ENCODE assay signal across 8 cellular contexts in the genomic region with DNA sequence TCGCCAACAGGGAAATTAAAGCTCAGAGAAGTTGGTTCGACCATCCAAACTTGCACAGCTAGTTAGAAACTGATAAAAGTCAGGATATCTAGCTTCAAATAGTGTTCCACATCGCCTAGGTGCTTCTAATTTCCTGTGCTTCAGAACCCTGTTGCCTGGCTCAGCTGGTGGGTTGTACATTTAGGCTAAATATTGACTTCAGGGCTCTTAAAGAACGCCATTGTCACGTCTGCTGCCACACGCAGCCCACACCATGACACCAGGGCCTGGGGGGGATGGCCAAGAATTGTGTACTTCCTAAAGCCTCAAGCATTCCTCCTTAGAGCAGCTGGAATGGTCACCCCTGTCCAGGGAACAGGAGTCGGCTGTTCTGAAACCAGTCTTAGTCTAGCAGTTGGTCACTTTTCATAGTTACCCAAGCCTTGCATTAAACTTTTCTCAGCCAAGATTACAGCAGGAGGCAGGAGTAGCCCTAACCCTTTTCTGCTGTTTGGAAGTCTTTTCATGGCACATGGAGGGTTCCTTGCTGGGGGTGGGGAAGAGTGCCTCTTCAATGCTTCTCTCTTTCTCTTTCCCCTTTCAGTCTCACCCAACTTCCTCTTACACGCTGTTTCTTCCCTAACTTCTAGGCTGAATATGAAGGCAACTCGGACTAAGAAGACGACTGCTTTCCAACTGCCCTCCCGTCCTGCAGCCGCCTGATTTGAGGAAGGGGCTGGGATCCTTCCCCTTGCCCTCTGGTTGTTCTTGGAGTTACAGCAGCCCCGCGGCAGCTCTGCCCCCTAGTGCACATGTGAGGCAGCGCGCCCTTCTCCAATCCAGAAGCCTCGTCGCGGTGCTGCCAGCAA. TPM values are rescaled to one million over a fixed set of nuclear protein-coding genes. Genes with fewer than 3 reads are reported as not detected.
DNase-seq lines count a peak whose midpoint lies in the region; ATAC-seq and TF ChIP-seq lines count a peak whose summit lies in the region.

No MANE protein-coding gene starts in this region.

- DNase-seq in AG09309 (ENCODE audit: low read depth) = no peak
- peak; percentile 56 for DNase-seq in GM19240 (ENCODE audit: insufficient read length, low spot score)
- DNase-seq in NCI-H524 (lab: John Stamatoyannopoulos, UW) = peak; percentile 55 to 73
- peak; percentile 61 to 67 for DNase-seq in activated CD4-positive, alpha-beta T cell treated with anti-CD3 and anti-CD28 coated beads, Interleukin-2, amount 50 U/mL, for 24 hours (ENCODE audit: low read depth in 1 of 2, low spot score in 1 of 2)
- DNase-seq in stimulated activated CD4-positive, alpha-beta T cell treated with anti-CD3 and anti-CD28 coated beads, Interleukin-2, amount 100 ng/mL, for 4 hours (ENCODE audit: low read depth) = peak; percentile 62

- TF ChIP-seq RAD21 in liver (IDR thresholded peaks at IDR 0.05) = peak; percentile 96 to 97

- peaks cover 58% of the 10 kb centered on the region for H3K4me1 Mint-ChIP-seq in dendritic cell treated with granulocyte-macrophage colony-stimulating factor and Interleukin-4, amounts not matched to agents 40 ng/mL and 50 ng/mL, for 4 days (ENCODE audit: low read depth)

- H3K4me3 ChIP-seq in AG09309 (ENCODE audit: control insufficient read depth, low read depth, low read length) (peak overlapping the region; percentile 71), liver (ENCODE audit: low read depth in 1 of 3, low read length in 3 of 3) (peak overlapping the region; percentile 36 to 71 (median 67))

- H3K4me3 Mint-ChIP-seq in dendritic cell treated with granulocyte-macrophage colony-stimulating factor and Interleukin-4, amounts not matched to agents 40 ng/mL and 50 ng/mL, for 4 days = peak overlapping the region; percentile 74

- peak overlapping the region; percentile 84 to 88 for H3K27ac ChIP-seq in liver (ENCODE audit: low read depth in 1 of 2, low read length in 2 of 2)

- H3K27ac Mint-ChIP-seq in dendritic cell treated with granulocyte-macrophage colony-stimulating factor and Interleukin-4, amounts not matched to agents 40 ng/mL and 50 ng/mL, for 4 days = peak overlapping the region; percentile 98

- ATAC-seq in HG02884 (IDR thresholded peaks at IDR 0.05; ENCODE audit: unreplicated experiment) = no peak

- no peaks in the 10 kb centered on the region for H3K36me3 Mint-ChIP-seq in dendritic cell treated with granulocyte-macrophage colony-stimulating factor and Interleukin-4, amounts not matched to agents 40 ng/mL and 50 ng/mL, for 4 days (ENCODE audit: low read depth)

- H3K27me3 Mint-ChIP-seq in dendritic cell treated with granulocyte-macrophage colony-stimulating factor and Interleukin-4, amounts not matched to agents 40 ng/mL and 50 ng/mL, for 4 days = no peaks in the 10 kb centered on the region

- H3K9me3 Mint-ChIP-seq in dendritic cell treated with granulocyte-macrophage colony-stimulating factor and Interleukin-4, amounts not matched to agents 40 ng/mL and 50 ng/mL, for 4 days = no peaks in the 10 kb centered on the region

- H3K9ac ChIP-seq in liver (ENCODE audit: low read depth in 1 of 2, low read length in 2 of 2) = peak overlapping the region; percentile 56 to 90

- no peaks in the 10 kb centered on the region for H3K36me3 ChIP-seq in liver (ENCODE audit: control insufficient read depth in 4 of 4, insufficient read depth in 3 of 4, low read depth in 1 of 4, low read length in 3 of 4)

- H3K9me3 ChIP-seq in liver (ENCODE audit: control insufficient read depth in 4 of 4, low read length in 3 of 4) = no peaks in the 10 kb centered on the region

- H3K4me1 ChIP-seq in liver (ENCODE audit: control insufficient read depth in 4 of 4, insufficient read depth in 4 of 4, low read length in 3 of 4) = peaks cover 0 to 32% (median 15%) of the 10 kb centered on the region in 4 donors

- H3K27me3 ChIP-seq in liver (ENCODE audit: control insufficient read depth in 4 of 4, insufficient read depth in 4 of 4, low read length in 3 of 4) = no peaks in the 10 kb centered on the region

- TF ChIP-seq CTCF in AG09309 (IDR thresholded peaks at IDR 0.05; ENCODE audit: control insufficient read depth, insufficient read depth, low read depth, low read length, missing control alignments) = peak; percentile 97
- peak; percentile 95 for TF ChIP-seq CTCF in liver (IDR thresholded peaks at IDR 0.05; ENCODE audit: low read depth, low read length, missing input control)

- intact Hi-C loops in dendritic cell treated with granulocyte-macrophage colony-stimulating factor and Interleukin-4, amounts not matched to agents 40 ng/mL and 50 ng/mL, for 4 days (cut with micrococcal nuclease) = loop anchor here (1.0 to 10.0 kb wide), 3 partner anchors 36 to 118 kb away; a partner anchor contains a TSS

- 3% methylated on average over 19 of the region's 19 CpGs for WGBS in liver

TF ChIP-seq in liver, 16 proteins besides CTCF, POLR2A, EP300 and RAD21:
- TF ChIP-seq EGR1 (IDR thresholded peaks at IDR 0.05; ENCODE audit: low read depth in 2 of 2) (no peak), YY1 (IDR thresholded peaks at IDR 0.05) (peak; percentile 51), RXRA (IDR thresholded peaks at IDR 0.05) (peak; percentile 5 to 23), SP1 (IDR thresholded peaks at IDR 0.05) (no peak)
- TF ChIP-seq, protein P1, sequence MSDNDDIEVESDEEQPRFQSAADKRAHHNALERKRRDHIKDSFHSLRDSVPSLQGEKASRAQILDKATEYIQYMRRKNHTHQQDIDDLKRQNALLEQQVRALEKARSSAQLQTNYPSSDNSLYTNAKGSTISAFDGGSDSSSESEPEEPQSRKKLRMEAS (IDR thresholded peaks at IDR 0.05) = peak; percentile 18
- TF ChIP-seq, protein P2, sequence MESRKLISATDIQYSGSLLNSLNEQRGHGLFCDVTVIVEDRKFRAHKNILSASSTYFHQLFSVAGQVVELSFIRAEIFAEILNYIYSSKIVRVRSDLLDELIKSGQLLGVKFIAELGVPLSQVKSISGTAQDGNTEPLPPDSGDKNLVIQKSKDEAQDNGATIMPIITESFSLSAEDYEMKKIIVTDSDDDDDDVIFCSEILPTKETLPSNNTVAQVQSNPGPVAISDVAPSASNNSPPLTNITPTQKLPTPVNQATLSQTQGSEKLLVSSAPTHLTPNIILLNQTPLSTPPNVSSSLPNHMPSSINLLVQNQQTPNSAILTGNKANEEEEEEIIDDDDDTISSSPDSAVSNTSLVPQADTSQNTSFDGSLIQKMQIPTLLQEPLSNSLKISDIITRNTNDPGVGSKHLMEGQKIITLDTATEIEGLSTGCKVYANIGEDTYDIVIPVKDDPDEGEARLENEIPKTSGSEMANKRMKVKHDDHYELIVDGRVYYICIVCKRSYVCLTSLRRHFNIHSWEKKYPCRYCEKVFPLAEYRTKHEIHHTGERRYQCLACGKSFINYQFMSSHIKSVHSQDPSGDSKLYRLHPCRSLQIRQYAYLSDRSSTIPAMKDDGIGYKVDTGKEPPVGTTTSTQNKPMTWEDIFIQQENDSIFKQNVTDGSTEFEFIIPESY (IDR thresholded peaks at IDR 0.05) = no peak
- TF ChIP-seq, protein P3, sequence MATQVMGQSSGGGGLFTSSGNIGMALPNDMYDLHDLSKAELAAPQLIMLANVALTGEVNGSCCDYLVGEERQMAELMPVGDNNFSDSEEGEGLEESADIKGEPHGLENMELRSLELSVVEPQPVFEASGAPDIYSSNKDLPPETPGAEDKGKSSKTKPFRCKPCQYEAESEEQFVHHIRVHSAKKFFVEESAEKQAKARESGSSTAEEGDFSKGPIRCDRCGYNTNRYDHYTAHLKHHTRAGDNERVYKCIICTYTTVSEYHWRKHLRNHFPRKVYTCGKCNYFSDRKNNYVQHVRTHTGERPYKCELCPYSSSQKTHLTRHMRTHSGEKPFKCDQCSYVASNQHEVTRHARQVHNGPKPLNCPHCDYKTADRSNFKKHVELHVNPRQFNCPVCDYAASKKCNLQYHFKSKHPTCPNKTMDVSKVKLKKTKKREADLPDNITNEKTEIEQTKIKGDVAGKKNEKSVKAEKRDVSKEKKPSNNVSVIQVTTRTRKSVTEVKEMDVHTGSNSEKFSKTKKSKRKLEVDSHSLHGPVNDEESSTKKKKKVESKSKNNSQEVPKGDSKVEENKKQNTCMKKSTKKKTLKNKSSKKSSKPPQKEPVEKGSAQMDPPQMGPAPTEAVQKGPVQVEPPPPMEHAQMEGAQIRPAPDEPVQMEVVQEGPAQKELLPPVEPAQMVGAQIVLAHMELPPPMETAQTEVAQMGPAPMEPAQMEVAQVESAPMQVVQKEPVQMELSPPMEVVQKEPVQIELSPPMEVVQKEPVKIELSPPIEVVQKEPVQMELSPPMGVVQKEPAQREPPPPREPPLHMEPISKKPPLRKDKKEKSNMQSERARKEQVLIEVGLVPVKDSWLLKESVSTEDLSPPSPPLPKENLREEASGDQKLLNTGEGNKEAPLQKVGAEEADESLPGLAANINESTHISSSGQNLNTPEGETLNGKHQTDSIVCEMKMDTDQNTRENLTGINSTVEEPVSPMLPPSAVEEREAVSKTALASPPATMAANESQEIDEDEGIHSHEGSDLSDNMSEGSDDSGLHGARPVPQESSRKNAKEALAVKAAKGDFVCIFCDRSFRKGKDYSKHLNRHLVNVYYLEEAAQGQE (IDR thresholded peaks at IDR 0.05) = no peak

RNA-seq across cellular contexts. Expression of a gene that starts 17.1 kb away (rescaled TPM):
- total RNA-seq in liver = 10 to 100 TPM; 18.9 to 21.2 TPM
- polyA plus RNA-seq in liver = 10 to 100 TPM; 13.2 to 82.7 TPM
